ENCODE assay signal across 22 cellular contexts in genomic region chr20:60437418-60437817, GRCh38.
A peak's percentile ranks its signal among the peaks of the same experiment; 100 is the strongest.
DNase-seq lines count a peak whose midpoint lies in the region; ATAC-seq, FAIRE-seq and TF ChIP-seq lines count a peak whose summit lies in the region.
"Had no signal": no experiment of that assay in that cellular context is flagged by ENCODE, and none has a peak within 500 bp of the region (broad histone marks: within the 10 kb centered on the region; RNA-seq: fewer than 3 reads in every experiment).

No MANE protein-coding gene starts in this region.

- H3K23ac ChIP-seq in IMR-90 (ENCODE audit: low read depth, low read length), result no peak overlapping the region

- ATAC-seq in A549 (no peak), IMR-90 (ENCODE audit: low read depth) (no peak), K562 (no peak), HG03469 (IDR thresholded peaks at IDR 0.05; ENCODE audit: unreplicated experiment) (no peak)
- ATAC-seq: CD8-positive, alpha-beta T cell; GM12878 had no signal

- H3K9me1 ChIP-seq in IMR-90 (ENCODE audit: insufficient read depth, low read length) (no peaks in the 10 kb centered on the region), K562 (ENCODE audit: control insufficient read depth, insufficient read depth, low read length) (no peaks in the 10 kb centered on the region)

- no peak overlapping the region for H2BK5ac ChIP-seq in IMR-90 (ENCODE audit: low read depth, low read length, poor library complexity, severe bottlenecking)

- no peak overlapping the region for H3K27ac ChIP-seq in A549
- no peak overlapping the region for H3K27ac ChIP-seq in IMR-90 (ENCODE audit: insufficient read depth, low read length)
- H3K27ac ChIP-seq in K562 (ENCODE audit: extremely low read depth, low read depth, low read length), result no peak overlapping the region
- H3K27ac ChIP-seq: BLaER1 treated with 17β-estradiol and CSF1 and Interleukin-3, amounts not matched to agents 10 nM and 100 nM; C4-2B had no signal

- H2BK120ac ChIP-seq in IMR-90 (ENCODE audit: low read depth, low read length), result no peak overlapping the region

- DNase-seq in A549 (ENCODE audit: low read depth in 1 of 2, low spot score in 1 of 2) (no peak), IMR-90 (no peak), K562 (ENCODE audit: extremely low read depth in 1 of 4, low spot score in 3 of 4) (no peak), DMS53 treated with DMSO at 0.1 percent for 48 hours (lab: John Stamatoyannopoulos, UW; ENCODE audit: unreplicated experiment) (no peak)
- DNase-seq: 8988T; AML-193; Caco-2; Calu3; CD4-positive, alpha-beta T cell; CD8-positive, alpha-beta T cell; DMS79; DND-41; EL; GDM1 had no signal

- TF ChIP-seq POLR2A in A549 (IDR thresholded peaks at IDR 0.05; ENCODE audit: low read length) (no peak), IMR-90 (IDR thresholded peaks at IDR 0.05; ENCODE audit: low read depth, low read length) (no peak), K562 (conservative IDR thresholded peaks at IDR 0.05) (no peak)

- H3K4ac ChIP-seq in IMR-90 (ENCODE audit: low read depth, low read length), result no peak overlapping the region

- no peaks in the 10 kb centered on the region for H3K79me1 ChIP-seq in IMR-90 (ENCODE audit: low read depth in 1 of 2, low read length in 2 of 2)

- no peaks in the 10 kb centered on the region for H4K20me1 ChIP-seq in IMR-90 (ENCODE audit: insufficient read depth, low read length)
- H4K20me1 ChIP-seq in K562 (replicated peaks; ENCODE audit: control insufficient read depth, insufficient read depth, low read length), result no peaks in the 10 kb centered on the region
- H4K20me1 ChIP-seq: BLaER1 treated with 17β-estradiol and CSF1 and Interleukin-3, amounts not matched to agents 10 nM and 100 nM had no signal

- H3K9me3 ChIP-seq in A549 (no peaks in the 10 kb centered on the region; the same call in 2 of the 3 replicates), IMR-90 (ENCODE audit: control insufficient read depth, insufficient read depth, low read length) (peaks cover 6% of the 10 kb centered on the region), K562 (replicated peaks; ENCODE audit: control insufficient read depth, insufficient read depth, low read depth, low read length) (no peaks in the 10 kb centered on the region)
- H3K9me3 ChIP-seq: Caco-2 had no signal

- no peak overlapping the region for H4K5ac ChIP-seq in IMR-90 (ENCODE audit: low read depth, low read length)

- no peak overlapping the region for H3K14ac ChIP-seq in IMR-90 (replicated peaks; ENCODE audit: low read depth, low read length)

- H3K4me2 ChIP-seq in A549 (no peak overlapping the region), IMR-90 (ENCODE audit: low read depth, low read length) (no peak overlapping the region), K562 (ENCODE audit: insufficient read depth, low read length) (no peak overlapping the region)
- H3K4me2 ChIP-seq: BLaER1 treated with 17β-estradiol and CSF1 and Interleukin-3, amounts not matched to agents 10 nM and 100 nM had no signal

- no peak overlapping the region for H3K9ac ChIP-seq in IMR-90 (ENCODE audit: low read depth, low read length)
- no peak overlapping the region for H3K9ac ChIP-seq in K562 (ENCODE audit: insufficient read depth in 1 of 2, low read depth in 2 of 2, low read length in 2 of 2)
- H3K9ac ChIP-seq: BLaER1 treated with 17β-estradiol and CSF1 and Interleukin-3, amounts not matched to agents 10 nM and 100 nM had no signal

- no peak for FAIRE-seq in A549 (lab: Jason Lieb, UNC)
- no peak for FAIRE-seq in K562 (lab: Jason Lieb, UNC)
- FAIRE-seq: A204.1, D721Med, GM12878, GM12892, GM18507 had no signal

- intact Hi-C loops in IMR-90 (cut with micrococcal nuclease), result no loop called here
- intact Hi-C loops in K562 (cut with micrococcal nuclease), result no loop called here

- H2AK9ac ChIP-seq in IMR-90 (replicated peaks; ENCODE audit: low read depth, low read length, poor library complexity), result no peak overlapping the region

- H2BK15ac ChIP-seq in IMR-90 (ENCODE audit: low read depth, low read length), result no peak overlapping the region

- POLR2A ChIA-PET in A549 (lab: Yijun Ruan, JAX), result no interaction called here
- POLR2A ChIA-PET in IMR-90 (lab: Charles Lee; ENCODE audit: unreplicated experiment), result no interaction called here
- POLR2A ChIA-PET in K562 (lab: Yijun Ruan, JAX), result no interaction called here

- CTCF ChIA-PET in A549 (lab: Yijun Ruan, JAX) (interaction anchor here (0.9 kb wide), 1 partner anchor 9 kb away, joined by 3 read pairs; no protein-coding TSS in a partner anchor), IMR-90 (lab: Yijun Ruan, JAX) (no interaction called here), K562 (lab: Yijun Ruan, JAX; ENCODE audit: low intra/inter-chr PET ratio) (no interaction called here)

- no peak overlapping the region for H3K18ac ChIP-seq in IMR-90 (ENCODE audit: low read depth, low read length)

- in situ Hi-C loops in IMR-90 (cut with MboI; ENCODE audit: low sequenced_read_pairs) (no loop called here), K562 (cut with MboI) (no loop called here)

- dilution Hi-C loops in IMR-90 (cut with HindIII; ENCODE audit: low sequenced_read_pairs, unreplicated experiment), result no loop called here

- BruUV-seq in IMR-90 (replicated peaks; lab: Mats Ljungman, UMichigan) (no TSS peak), K562 (replicated peaks; lab: Mats Ljungman, UMichigan) (no TSS peak)

- TF ChIP-seq RAD21 in A549 (conservative IDR thresholded peaks at IDR 0.05 in 1 of 2, IDR thresholded peaks at IDR 0.05 in 1 of 2) (no peak), IMR-90 (IDR thresholded peaks at IDR 0.05; ENCODE audit: low read length) (no peak), K562 (CRISPR knock-in tag; conservative IDR thresholded peaks at IDR 0.05 in 1 of 2, IDR thresholded peaks at IDR 0.05 in 1 of 2) (no peak)

- no peak overlapping the region for H4K91ac ChIP-seq in IMR-90 (ENCODE audit: insufficient read depth, low read depth, low read length)

- no peak overlapping the region for H3K56ac ChIP-seq in IMR-90 (ENCODE audit: extremely low read depth, insufficient read depth, low read length)

- no peak overlapping the region for H2BK20ac ChIP-seq in IMR-90 (ENCODE audit: low read depth, low read length)

- H2AFZ ChIP-seq in IMR-90 (replicated peaks; ENCODE audit: low read length, poor library complexity) (no peak overlapping the region), K562 (ENCODE audit: low read depth, low read length) (no peak overlapping the region)

- no peak overlapping the region for H2AK5ac ChIP-seq in IMR-90 (ENCODE audit: low read depth, low read length)

- H3K4me1 ChIP-seq in A549 (no peaks in the 10 kb centered on the region), IMR-90 (ENCODE audit: control insufficient read depth, insufficient read depth, low read length) (no peaks in the 10 kb centered on the region), K562 (replicated peaks in 1 of 2; ENCODE audit: control insufficient read depth in 2 of 2, insufficient read depth in 2 of 2, low read length in 2 of 2) (no peaks in the 10 kb centered on the region)
- H3K4me1 ChIP-seq: BLaER1 treated with 17β-estradiol and CSF1 and Interleukin-3, amounts not matched to agents 10 nM and 100 nM; Caco-2 had no signal

- H3K27me3 ChIP-seq in IMR-90 (ENCODE audit: control insufficient read depth, insufficient read depth, low read length) (no peaks in the 10 kb centered on the region), K562 (ENCODE audit: control insufficient read depth in 2 of 2, insufficient read depth in 2 of 2, low read length in 2 of 2) (no peaks in the 10 kb centered on the region)
- H3K27me3 ChIP-seq: BLaER1 treated with 17β-estradiol and CSF1 and Interleukin-3, amounts not matched to agents 10 nM and 100 nM had no signal

- WGBS in A549 (ENCODE audit: missing lambda C conversion rate), result 9% methylated on average over 4 of the region's 4 CpGs
- no CpG with 5 or more reads among the region's 4 CpGs for WGBS in IMR-90 (ENCODE audit: extremely low coverage in 2 of 2, insufficient read length in 1 of 2), 2 experiments
- 0% methylated on average over 4 of the region's 4 CpGs for WGBS in K562 (ENCODE audit: insufficient coverage, low coverage, missing lambda C conversion rate)

- no peak overlapping the region for H4K8ac ChIP-seq in IMR-90 (ENCODE audit: low read depth in 2 of 2, low read length in 2 of 2)

- H3K36me3 ChIP-seq in IMR-90 (ENCODE audit: control insufficient read depth, insufficient read depth, low read length) (no peaks in the 10 kb centered on the region), K562 (ENCODE audit: control insufficient read depth, insufficient read depth, low read length) (no peaks in the 10 kb centered on the region)
- H3K36me3 ChIP-seq: BLaER1 treated with 17β-estradiol and CSF1 and Interleukin-3, amounts not matched to agents 10 nM and 100 nM had no signal

- no peaks in the 10 kb centered on the region for H3K79me2 ChIP-seq in K562 (ENCODE audit: control insufficient read depth, insufficient read depth, low read length)

- TF ChIP-seq EP300 in A549 (IDR thresholded peaks at IDR 0.05) (no peak), K562 (IDR thresholded peaks at IDR 0.05; ENCODE audit: low read length) (no peak)

- no peak for TF ChIP-seq CTCF in A549 (IDR thresholded peaks at IDR 0.05)
- TF ChIP-seq CTCF in IMR-90 (conservative IDR thresholded peaks at IDR 0.05; ENCODE audit: low read depth, low read length), result no peak
- no peak for TF ChIP-seq CTCF in K562 (IDR thresholded peaks at IDR 0.05 in 2 of 3, conservative IDR thresholded peaks at IDR 0.05 in 1 of 3; ENCODE audit: insufficient read depth in 2 of 3, low read depth in 1 of 3, low read length in 3 of 3)

- H3K4me3 ChIP-seq in A549 (no peak overlapping the region), IMR-90 (ENCODE audit: insufficient read depth, low read depth, low read length) (no peak overlapping the region), K562 (no peak overlapping the region)
- H3K4me3 ChIP-seq: BLaER1 treated with 17β-estradiol and CSF1 and Interleukin-3, amounts not matched to agents 10 nM and 100 nM; GM12878 had no signal

TF ChIP-seq in A549, 52 proteins besides CTCF, POLR2A, EP300 and RAD21:
- TF ChIP-seq ZFP36 (IDR thresholded peaks at IDR 0.05; ENCODE audit: borderline replicate concordance, partially characterized antibody), result no peak
- peak; percentile 9 for TF ChIP-seq MAFK (IDR thresholded peaks at IDR 0.05; ENCODE audit: partially characterized antibody)

TF ChIP-seq in K562, 482 proteins besides CTCF, POLR2A, EP300 and RAD21:
- no peak for TF ChIP-seq ZNF583 (CRISPR knock-in tag; IDR thresholded peaks at IDR 0.05)
- TF ChIP-seq RBM25 (IDR thresholded peaks at IDR 0.05; ENCODE audit: low read depth, low read length, severe bottlenecking), result peak; percentile 55
- no peak for TF ChIP-seq KLF13 (tag; IDR thresholded peaks at IDR 0.05; ENCODE audit: borderline replicate concordance, low read depth)
- TF ChIP-seq ILK (tag; IDR thresholded peaks at IDR 0.05; ENCODE audit: borderline replicate concordance, low read depth), result no peak
- no peak for TF ChIP-seq ZNF282 (CRISPR knock-in tag; IDR thresholded peaks at IDR 0.05)
TF ChIP-seq in K562: peak in this region for 1.

Comparison
In these comparisons a context has a peak if more than half of its experiments do, and no peak if none do; other contexts are left out.
1. Of the 35 proteins assayed by ChIP-seq in both K562 and A549: peak only in K562: none; only in A549: MAFK; in both: none; in neither: 34.